15 cellular contexts compared by ENCODE assay signal in genomic region chr3:37770938-37771918, GRCh38.
DNase-seq lines count a peak whose midpoint lies in the region; ATAC-seq, FAIRE-seq and TF ChIP-seq lines count a peak whose summit lies in the region.
"Had no signal": no experiment of that assay in that cellular context is flagged by ENCODE, and none has a peak within 500 bp of the region (broad histone marks: within the 10 kb centered on the region; RNA-seq: fewer than 3 reads in every experiment).

No MANE protein-coding gene starts in this region.

- H3K27me3 ChIP-seq in lung (ENCODE audit: control insufficient read depth, insufficient read depth) (no peaks in the 10 kb centered on the region), upper lobe of right lung (no peaks in the 10 kb centered on the region)

- H3K4me1 ChIP-seq in lung (ENCODE audit: control insufficient read depth in 2 of 2, insufficient read depth in 2 of 2, low read length in 2 of 2) = peaks cover 11 to 41% of the 10 kb centered on the region in 2 donors
- H3K4me1 ChIP-seq in upper lobe of right lung = peaks cover 44% of the 10 kb centered on the region

- no peak for FAIRE-seq in frontal cortex (lab: Jason Lieb, UNC)
- FAIRE-seq: HTR-8/SVneo, TTC549 had no signal

- 68 to 76% methylated on average over 10 of the region's 10 CpGs for WGBS in lung, 2 donors

- H3K4me3 ChIP-seq in fibroblast of pulmonary artery (replicated peaks; ENCODE audit: low read depth, low read length) (no peak overlapping the region), lung (no peak overlapping the region), upper lobe of right lung (no peak overlapping the region)

- no peaks in the 10 kb centered on the region for H3K9me3 ChIP-seq in lung (ENCODE audit: control insufficient read depth in 2 of 2, insufficient read depth in 1 of 2, low read length in 1 of 2)
- H3K9me3 ChIP-seq in upper lobe of right lung = no peaks in the 10 kb centered on the region

- no peak for ATAC-seq in lung (ENCODE audit: insufficient read depth, low FRiP score)
- peak; percentile 42 for ATAC-seq in upper lobe of right lung
- ATAC-seq: naive thymus-derived CD4-positive, alpha-beta T cell had no signal

- H3K36me3 ChIP-seq in lung (ENCODE audit: control insufficient read depth in 2 of 2, insufficient read depth in 2 of 2, low read length in 2 of 2) (no peaks in the 10 kb centered on the region), upper lobe of right lung (no peaks in the 10 kb centered on the region)

- intact Hi-C loops in upper lobe of right lung (cut with DNase I) = no loop called here

- TF ChIP-seq CTCF in fibroblast of pulmonary artery (IDR thresholded peaks at IDR 0.05; ENCODE audit: low read length, missing control alignments) = no peak
- no peak for TF ChIP-seq CTCF in lung (IDR thresholded peaks at IDR 0.05; ENCODE audit: control extremely low read depth, extremely low read depth)
- TF ChIP-seq CTCF in upper lobe of right lung (IDR thresholded peaks at IDR 0.05) = no peak

- H3K27ac ChIP-seq in lung (ENCODE audit: low read depth in 1 of 2, low read length in 1 of 2) = peak overlapping the region in 1 of 2 donors; percentile 89
- peak overlapping the region; percentile 8 for H3K27ac ChIP-seq in upper lobe of right lung
- H3K27ac ChIP-seq: 22Rv1 had no signal

- DNase-seq in DMS153 (lab: John Stamatoyannopoulos, UW) (peak; percentile 15), DMS153 treated with DMSO at 0.1 percent for 48 hours (lab: John Stamatoyannopoulos, UW; ENCODE audit: unreplicated experiment) (no peak), fibroblast of pulmonary artery (ENCODE audit: low read depth) (peak; percentile 20), lung (ENCODE audit: low spot score) (peak; percentile 28), upper lobe of right lung (no peak), ecto neural progenitor cell (ENCODE audit: low spot score) (no peak), frontal cortex (ENCODE audit: low spot score in 2 of 2) (no peak)
- DNase-seq in activated CD4-positive, alpha-beta T cell treated with anti-CD3 and anti-CD28 coated beads, Interleukin-2, amount 50 U/mL, for 4 hours = no peak
- DNase-seq: activated naive CD4-positive, alpha-beta T cell; naive thymus-derived CD4-positive, alpha-beta T cell; NCI-H82; SHP77 treated with DMSO at 0.1 percent for 48 hours had no signal

Comparison
In these comparisons a context has a peak if more than half of its experiments do, and no peak if none do; other contexts are left out.
1. DNase-seq: peak in DMS153 (single experiment), fibroblast of pulmonary artery (single experiment) and lung (single experiment); none in DMS153 treated with DMSO at 0.1 percent for 48 hours (single experiment), upper lobe of right lung (single experiment), ecto neural progenitor cell (single experiment), frontal cortex (0 of 2) and activated CD4-positive, alpha-beta T cell treated with anti-CD3 and anti-CD28 coated beads, Interleukin-2, amount 50 U/mL, for 4 hours (0 of 2).